In the genomic region with DNA sequence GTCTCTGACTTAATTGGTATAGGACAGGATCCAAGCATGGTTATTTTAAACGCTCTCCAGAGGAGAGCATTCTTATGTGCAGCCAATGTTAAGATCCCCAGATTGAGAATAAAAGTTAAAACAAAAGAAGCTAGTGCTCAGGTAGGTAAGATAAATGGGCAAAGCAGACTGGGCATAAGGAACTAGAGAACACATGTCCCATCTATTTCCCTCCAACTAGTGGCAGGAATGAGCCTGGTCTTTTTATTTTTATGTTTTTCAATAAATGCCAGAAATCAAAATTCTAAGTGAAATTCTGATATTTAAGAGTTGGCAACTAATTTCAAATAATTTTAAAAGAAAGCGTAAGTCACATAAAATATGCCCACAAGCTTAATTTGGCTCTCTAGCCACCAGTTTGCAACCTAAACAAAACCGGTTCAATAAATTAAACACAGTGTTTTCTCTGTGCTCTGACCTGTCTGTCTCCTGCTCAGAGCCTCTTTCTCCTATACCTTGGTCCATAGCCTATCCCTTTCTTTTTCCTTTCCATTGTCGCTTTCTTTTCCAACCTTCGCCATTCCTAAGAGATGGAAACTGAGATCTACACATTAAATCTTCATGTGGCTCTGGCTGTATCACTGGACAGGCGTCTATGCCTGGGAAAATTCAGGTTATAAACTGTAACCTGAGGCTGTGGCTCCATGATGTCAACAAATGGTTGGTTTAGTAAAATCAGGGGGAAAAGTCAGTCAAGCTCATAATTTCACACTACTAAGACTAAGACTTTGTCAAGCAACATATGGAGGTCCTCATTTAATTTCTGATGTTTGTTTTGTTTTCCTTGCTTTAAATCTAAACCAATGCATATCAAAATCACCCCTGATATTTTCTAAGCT, we compare ENCODE assay signal across 9 cellular contexts. TPM values are rescaled to one million over a fixed set of nuclear protein-coding genes. Genes with fewer than 3 reads are reported as not detected.
DNase-seq lines count a peak whose midpoint lies in the region; ATAC-seq and TF ChIP-seq lines count a peak whose summit lies in the region.
"Had no signal": no experiment of that assay in that cellular context is flagged by ENCODE, and none has a peak within 500 bp of the region (broad histone marks: within the 10 kb centered on the region; RNA-seq: fewer than 3 reads in every experiment).

No MANE protein-coding gene starts in this region.

- peaks cover 0 to 11% (median 0%) of the 10 kb centered on the region in 11 experiments; a peak in 3 of 22 replicates for H3K27me3 ChIP-seq in BLaER1 treated with 17β-estradiol and CSF1 and Interleukin-3, amounts not matched to agents 10 nM and 100 nM
- no peaks in the 10 kb centered on the region for H3K27me3 ChIP-seq in IMR-90 (ENCODE audit: control insufficient read depth, insufficient read depth, low read length)

- in situ Hi-C loops in IMR-90 (cut with MboI; ENCODE audit: low sequenced_read_pairs) = no loop called here

- no peak overlapping the region for H3K9ac ChIP-seq in BLaER1 treated with 17β-estradiol and CSF1 and Interleukin-3, amounts not matched to agents 10 nM and 100 nM
- no peak overlapping the region for H3K9ac ChIP-seq in IMR-90 (ENCODE audit: low read depth, low read length)

- H3K27me3 Mint-ChIP-seq in MCF 10A (ENCODE audit: insufficient read depth, unreplicated experiment) = no peaks in the 10 kb centered on the region
- H3K27me3 Mint-ChIP-seq in naive thymus-derived CD8-positive, alpha-beta T cell = no peaks in the 10 kb centered on the region

- DNase-seq in IMR-90 (no peak), MCF 10A (ENCODE audit: unreplicated experiment) (no peak), NCI-H748 (lab: John Stamatoyannopoulos, UW; ENCODE audit: unreplicated experiment) (no peak), SIG-M5 treated with dmso at 0.1 percent for 504 hours (lab: John Stamatoyannopoulos, UW; ENCODE audit: unreplicated experiment) (no peak), NCI-H2029 treated with DMSO at 0.1 percent for 48 hours (lab: John Stamatoyannopoulos, UW) (no peak)
- no peak for DNase-seq in naive thymus-derived CD8-positive, alpha-beta T cell
- DNase-seq: amniotic stem cell had no signal

- peaks cover 5% of the 10 kb centered on the region for H3K4me1 Mint-ChIP-seq in MCF 10A (ENCODE audit: insufficient read depth, unreplicated experiment)
- peaks cover 0 to 23% (median 13%) of the 10 kb centered on the region in 4 donors for H3K4me1 Mint-ChIP-seq in naive thymus-derived CD8-positive, alpha-beta T cell

- intact Hi-C loops in IMR-90 (cut with micrococcal nuclease) = loop anchor here (5.0 to 10.0 kb wide), 3 partner anchors 41 to 671 kb away; no protein-coding TSS in a partner anchor
- intact Hi-C loops in MCF 10A (cut with micrococcal nuclease) = loop anchor here (10.0 kb wide), 1 partner anchor 671 kb away; no protein-coding TSS in a partner anchor

- 75% methylated on average over 2 of the region's 6 CpGs; no CpG with 5 or more reads in 1 of the 2 experiments for WGBS in IMR-90 (ENCODE audit: extremely low coverage in 2 of 2, insufficient read length in 1 of 2), 2 experiments

- peaks cover 25% of the 10 kb centered on the region for H3K9me1 ChIP-seq in IMR-90 (ENCODE audit: insufficient read depth, low read length)

- no peak overlapping the region for H3K56ac ChIP-seq in IMR-90 (ENCODE audit: extremely low read depth, insufficient read depth, low read length)

- peak overlapping the region; percentile 31; the same call in 1 of the 2 replicates for H2AK5ac ChIP-seq in IMR-90 (ENCODE audit: low read depth, low read length)

- peak overlapping the region; percentile 33; the same call in 1 of the 3 replicates for H2BK15ac ChIP-seq in IMR-90 (ENCODE audit: low read depth, low read length)

- peak overlapping the region; percentile 50 for H2BK5ac ChIP-seq in IMR-90 (ENCODE audit: low read depth, low read length, poor library complexity, severe bottlenecking)

- peaks cover 24 to 63% of the 10 kb centered on the region in 2 experiments for H3K79me1 ChIP-seq in IMR-90 (ENCODE audit: low read depth in 1 of 2, low read length in 2 of 2)

- POLR2A ChIA-PET in IMR-90 (lab: Charles Lee; ENCODE audit: unreplicated experiment) (no interaction called here), MCF 10A (lab: Yijun Ruan, JAX) (interaction anchor here (0.5 to 5.5 kb wide), 31 partner anchors 8 to 721 kb away, joined by 3 to 32 read pairs (median 4); a partner anchor contains a TSS)
- POLR2A ChIA-PET in naive thymus-derived CD8-positive, alpha-beta T cell (lab: Charles Lee) = interaction anchor here (0.9 to 3.4 kb wide), 8 partner anchors 16 to 58 kb away, joined by 3 to 14 read pairs (median 4); no protein-coding TSS in a partner anchor

- dilution Hi-C loops in IMR-90 (cut with HindIII; ENCODE audit: low sequenced_read_pairs, unreplicated experiment) = no loop called here

- H3K14ac ChIP-seq in IMR-90 (replicated peaks; ENCODE audit: low read depth, low read length) = 0 out of 2 replicates have a peak overlapping the region, but pooled peaks have one; percentile 42

- H3K36me3 ChIP-seq in BLaER1 treated with 17β-estradiol and CSF1 and Interleukin-3, amounts not matched to agents 10 nM and 100 nM = peaks cover 0 to 74% (median 50%) of the 10 kb centered on the region in 11 experiments; a peak in 18 of 22 replicates
- no peaks in the 10 kb centered on the region for H3K36me3 ChIP-seq in IMR-90 (ENCODE audit: control insufficient read depth, insufficient read depth, low read length)

- H3K18ac ChIP-seq in IMR-90 (ENCODE audit: low read depth, low read length) = peak overlapping the region; percentile 67; the same call in 1 of the 2 replicates

- H2AK9ac ChIP-seq in IMR-90 (replicated peaks; ENCODE audit: low read depth, low read length, poor library complexity) = no peak overlapping the region

- peaks cover 16 to 35% (median 28%) of the 10 kb centered on the region in 10 experiments for H3K4me1 ChIP-seq in BLaER1 treated with 17β-estradiol and CSF1 and Interleukin-3, amounts not matched to agents 10 nM and 100 nM
- H3K4me1 ChIP-seq in IMR-90 (ENCODE audit: control insufficient read depth, insufficient read depth, low read length) = peaks cover 30% of the 10 kb centered on the region

- TF ChIP-seq CTCF in IMR-90 (conservative IDR thresholded peaks at IDR 0.05; ENCODE audit: low read depth, low read length) = peak; percentile 29; the same call in 1 of the 2 replicates
- TF ChIP-seq CTCF in MCF 10A (IDR thresholded peaks at IDR 0.05; ENCODE audit: unreplicated experiment) = peak; percentile 15

- H3K4me2 ChIP-seq in BLaER1 treated with 17β-estradiol and CSF1 and Interleukin-3, amounts not matched to agents 10 nM and 100 nM = peak overlapping the region in 8 of 11 experiments; percentile 26 to 97 (median 70); a peak in 14 of 22 replicates
- H3K4me2 ChIP-seq in IMR-90 (ENCODE audit: low read depth, low read length) = peak overlapping the region; percentile 44; the same call in 1 of the 2 replicates

- BruUV-seq in IMR-90 (replicated peaks; lab: Mats Ljungman, UMichigan) = no TSS peak
- BruUV-seq in MCF 10A (replicated peaks; lab: Mats Ljungman, UMichigan) = no TSS peak

- CTCF ChIA-PET in IMR-90 (lab: Yijun Ruan, JAX) = interaction anchor here (0.5 to 1.4 kb wide), 3 partner anchors 54 to 292 kb away, joined by 3 to 4 read pairs (median 4); no protein-coding TSS in a partner anchor
- CTCF ChIA-PET in MCF 10A (lab: Yijun Ruan, JAX) = interaction anchor here (0.6 to 2.0 kb wide), 9 partner anchors 21 to 955 kb away, joined by 3 to 9 read pairs (median 4); no protein-coding TSS in a partner anchor

- peak overlapping the region; percentile 16 for H3K27ac Mint-ChIP-seq in MCF 10A (ENCODE audit: low read depth, unreplicated experiment)
- peak overlapping the region in 8 of 10 donors; percentile 57 to 91 (median 77) for H3K27ac Mint-ChIP-seq in naive thymus-derived CD8-positive, alpha-beta T cell

- ATAC-seq in IMR-90 (ENCODE audit: low read depth) = no peak
- ATAC-seq in naive thymus-derived CD8-positive, alpha-beta T cell = no peak
- ATAC-seq in GM19463 (IDR thresholded peaks at IDR 0.05; ENCODE audit: unreplicated experiment) = no peak

- TF ChIP-seq POLR2A in IMR-90 (IDR thresholded peaks at IDR 0.05; ENCODE audit: low read depth, low read length) = no peak

- peak overlapping the region in 1 of 2 experiments; percentile 17; a peak in 1 of 4 replicates for H4K8ac ChIP-seq in IMR-90 (ENCODE audit: low read depth in 2 of 2, low read length in 2 of 2)

- no peak overlapping the region for H3K27ac ChIP-seq in BLaER1 treated with 17β-estradiol and CSF1 and Interleukin-3, amounts not matched to agents 10 nM and 100 nM
- no peak overlapping the region; the same call in 1 of the 2 replicates for H3K27ac ChIP-seq in IMR-90 (ENCODE audit: insufficient read depth, low read length)

- H4K20me1 ChIP-seq in BLaER1 treated with 17β-estradiol and CSF1 and Interleukin-3, amounts not matched to agents 10 nM and 100 nM = peaks cover 0 to 98% (median 82%) of the 10 kb centered on the region in 11 experiments; a peak in 19 of 22 replicates
- H4K20me1 ChIP-seq in IMR-90 (ENCODE audit: insufficient read depth, low read length) = peaks cover 66% of the 10 kb centered on the region

- H3K23ac ChIP-seq in IMR-90 (ENCODE audit: low read depth, low read length) = peak overlapping the region; percentile 65

- no peak overlapping the region for H3K4me3 Mint-ChIP-seq in MCF 10A (ENCODE audit: unreplicated experiment)
- H3K4me3 Mint-ChIP-seq in naive thymus-derived CD8-positive, alpha-beta T cell = peak overlapping the region in 8 of 10 donors; percentile 34 to 80 (median 76)

- peaks cover 1% of the 10 kb centered on the region for H3K36me3 Mint-ChIP-seq in MCF 10A (ENCODE audit: insufficient read depth, unreplicated experiment)
- peaks cover 7 to 31% (median 7%) of the 10 kb centered on the region in 3 donors for H3K36me3 Mint-ChIP-seq in naive thymus-derived CD8-positive, alpha-beta T cell

- peak overlapping the region; percentile 44; the same call in 1 of the 2 replicates for H3K4ac ChIP-seq in IMR-90 (ENCODE audit: low read depth, low read length)

- H3K9me3 ChIP-seq in BLaER1 treated with 17β-estradiol and CSF1 and Interleukin-3, amounts not matched to agents 10 nM and 100 nM (replicated peaks in 1 of 11) = peaks cover 0 to 48% (median 36%) of the 10 kb centered on the region in 11 experiments; a peak in 18 of 22 replicates
- H3K9me3 ChIP-seq in IMR-90 (ENCODE audit: control insufficient read depth, insufficient read depth, low read length) = no peaks in the 10 kb centered on the region

- no peaks in the 10 kb centered on the region for H3K9me3 Mint-ChIP-seq in MCF 10A (ENCODE audit: unreplicated experiment)
- no peaks in the 10 kb centered on the region for H3K9me3 Mint-ChIP-seq in naive thymus-derived CD8-positive, alpha-beta T cell

- H2BK120ac ChIP-seq in IMR-90 (ENCODE audit: low read depth, low read length) = no peak overlapping the region; the same call in 1 of the 2 replicates

- no peak overlapping the region for H2BK20ac ChIP-seq in IMR-90 (ENCODE audit: low read depth, low read length)

- peak overlapping the region; percentile 26; the same call in 1 of the 2 replicates for H4K5ac ChIP-seq in IMR-90 (ENCODE audit: low read depth, low read length)

- H4K91ac ChIP-seq in IMR-90 (ENCODE audit: insufficient read depth, low read depth, low read length) = no peak overlapping the region

- no peak for TF ChIP-seq RAD21 in IMR-90 (IDR thresholded peaks at IDR 0.05; ENCODE audit: low read length)

- no peak overlapping the region for H2AFZ ChIP-seq in IMR-90 (replicated peaks; ENCODE audit: low read length, poor library complexity)

- H3K4me3 ChIP-seq in BLaER1 treated with 17β-estradiol and CSF1 and Interleukin-3, amounts not matched to agents 10 nM and 100 nM = no peak overlapping the region
- H3K4me3 ChIP-seq in IMR-90 (ENCODE audit: insufficient read depth, low read depth, low read length) = no peak overlapping the region

RNA-seq across cellular contexts. Expression of a gene that starts 5.5 kb away (rescaled TPM):
- total RNA-seq in IMR-90 (2012; rRNA removed) (61.5 and 71.9 TPM in 2 replicates), MCF 10A (2022) (327 and 339 TPM in 2 replicates)
- polyA plus RNA-seq in IMR-90 (2012; rRNA removed) = 20.9 and 22.8 TPM in 2 replicates
- 4.7 and 6.3 TPM in 2 replicates for polyA plus RNA-seq in IMR-90 (2012; cell fraction: cytosol; rRNA removed)
- polyA plus RNA-seq in IMR-90 (2012; cell fraction: nucleus; rRNA removed; ENCODE audit: low replicate concordance) = 11.9 and 24.4 TPM in 2 replicates
- total RNA-seq in naive thymus-derived CD8-positive, alpha-beta T cell = 100 to 1,000 TPM; 323 to 343 TPM
- 100 to 1,000 TPM; 255 to 308 (median 264) TPM for polyA plus RNA-seq in naive thymus-derived CD8-positive, alpha-beta T cell
